In genomic region chr19:3618811-3619630, GRCh38 we compare ENCODE assay signal across 1 cellular context.
TF ChIP-seq lines count a peak whose summit lies in the region.

No MANE protein-coding gene starts in this region.

TF ChIP-seq in H1, 55 proteins besides CTCF, POLR2A, EP300 and RAD21:
- TF ChIP-seq FOSL1 (IDR thresholded peaks at IDR 0.05; ENCODE audit: insufficient read depth, low read depth, low read length), result no peak
- TF ChIP-seq SP2 (IDR thresholded peaks at IDR 0.05; ENCODE audit: low read length), result no peak
- no peak for TF ChIP-seq CHD2 (IDR thresholded peaks at IDR 0.05; ENCODE audit: low read length)
- no peak for TF ChIP-seq KDM5A (IDR thresholded peaks at IDR 0.05; ENCODE audit: low read length)
- TF ChIP-seq GABPA (IDR thresholded peaks at IDR 0.05; ENCODE audit: borderline replicate concordance, insufficient read depth, low read length), result no peak
- no peak for TF ChIP-seq ASH2L (IDR thresholded peaks at IDR 0.05; ENCODE audit: low read length)
- TF ChIP-seq NANOG (IDR thresholded peaks at IDR 0.05; ENCODE audit: insufficient read depth, low read depth, low read length, poor library complexity, severe bottlenecking), result no peak
- no peak for TF ChIP-seq RBBP5 (IDR thresholded peaks at IDR 0.05; ENCODE audit: borderline replicate concordance, low read depth, low read length)
- TF ChIP-seq POU5F1 (IDR thresholded peaks at IDR 0.05; ENCODE audit: low read depth, low read length), result no peak
TF ChIP-seq in H1: peak in this region for 0.
